1 cellular context compared by ENCODE assay signal in the genomic region with DNA sequence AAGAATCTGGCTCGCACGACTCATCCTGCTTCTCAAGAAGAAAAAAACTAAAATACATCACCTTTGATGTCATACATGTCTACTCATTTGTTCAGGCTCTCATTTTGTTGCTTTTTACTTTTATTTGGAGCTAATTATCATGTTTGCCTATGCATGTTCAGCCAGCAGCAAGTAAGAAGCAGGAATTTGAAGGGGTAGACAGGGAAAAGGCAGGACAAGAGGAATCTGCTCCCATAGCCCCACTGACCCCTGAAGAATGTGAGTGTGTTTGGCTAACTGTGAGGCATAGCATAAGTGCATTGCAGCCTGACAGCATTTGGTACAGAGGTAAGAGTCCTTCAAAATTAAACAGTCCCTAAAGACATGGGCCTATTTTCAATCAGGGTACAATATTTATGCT.
TF ChIP-seq lines count a peak whose summit lies in the region.

No MANE protein-coding gene starts in this region.

TF ChIP-seq in HepG2, 621 proteins besides CTCF, POLR2A, EP300 and RAD21 (continued from another document):
- TF ChIP-seq, protein P1, sequence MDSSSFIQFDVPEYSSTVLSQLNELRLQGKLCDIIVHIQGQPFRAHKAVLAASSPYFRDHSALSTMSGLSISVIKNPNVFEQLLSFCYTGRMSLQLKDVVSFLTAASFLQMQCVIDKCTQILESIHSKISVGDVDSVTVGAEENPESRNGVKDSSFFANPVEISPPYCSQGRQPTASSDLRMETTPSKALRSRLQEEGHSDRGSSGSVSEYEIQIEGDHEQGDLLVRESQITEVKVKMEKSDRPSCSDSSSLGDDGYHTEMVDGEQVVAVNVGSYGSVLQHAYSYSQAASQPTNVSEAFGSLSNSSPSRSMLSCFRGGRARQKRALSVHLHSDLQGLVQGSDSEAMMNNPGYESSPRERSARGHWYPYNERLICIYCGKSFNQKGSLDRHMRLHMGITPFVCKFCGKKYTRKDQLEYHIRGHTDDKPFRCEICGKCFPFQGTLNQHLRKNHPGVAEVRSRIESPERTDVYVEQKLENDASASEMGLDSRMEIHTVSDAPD (CRISPR knock-in tag; IDR thresholded peaks at IDR 0.05): no peak
- TF ChIP-seq AHR (CRISPR knock-in tag; IDR thresholded peaks at IDR 0.05) (no peak), GABPA (IDR thresholded peaks at IDR 0.05; ENCODE audit: low read depth, low read length) (no peak), GABPA (CRISPR knock-in tag; IDR thresholded peaks at IDR 0.05; ENCODE audit: low read depth) (no peak)
- TF ChIP-seq, protein P2, sequence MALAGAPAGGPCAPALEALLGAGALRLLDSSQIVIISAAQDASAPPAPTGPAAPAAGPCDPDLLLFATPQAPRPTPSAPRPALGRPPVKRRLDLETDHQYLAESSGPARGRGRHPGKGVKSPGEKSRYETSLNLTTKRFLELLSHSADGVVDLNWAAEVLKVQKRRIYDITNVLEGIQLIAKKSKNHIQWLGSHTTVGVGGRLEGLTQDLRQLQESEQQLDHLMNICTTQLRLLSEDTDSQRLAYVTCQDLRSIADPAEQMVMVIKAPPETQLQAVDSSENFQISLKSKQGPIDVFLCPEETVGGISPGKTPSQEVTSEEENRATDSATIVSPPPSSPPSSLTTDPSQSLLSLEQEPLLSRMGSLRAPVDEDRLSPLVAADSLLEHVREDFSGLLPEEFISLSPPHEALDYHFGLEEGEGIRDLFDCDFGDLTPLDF (CRISPR knock-in tag; IDR thresholded peaks at IDR 0.05): no peak
- TF ChIP-seq, protein P3, sequence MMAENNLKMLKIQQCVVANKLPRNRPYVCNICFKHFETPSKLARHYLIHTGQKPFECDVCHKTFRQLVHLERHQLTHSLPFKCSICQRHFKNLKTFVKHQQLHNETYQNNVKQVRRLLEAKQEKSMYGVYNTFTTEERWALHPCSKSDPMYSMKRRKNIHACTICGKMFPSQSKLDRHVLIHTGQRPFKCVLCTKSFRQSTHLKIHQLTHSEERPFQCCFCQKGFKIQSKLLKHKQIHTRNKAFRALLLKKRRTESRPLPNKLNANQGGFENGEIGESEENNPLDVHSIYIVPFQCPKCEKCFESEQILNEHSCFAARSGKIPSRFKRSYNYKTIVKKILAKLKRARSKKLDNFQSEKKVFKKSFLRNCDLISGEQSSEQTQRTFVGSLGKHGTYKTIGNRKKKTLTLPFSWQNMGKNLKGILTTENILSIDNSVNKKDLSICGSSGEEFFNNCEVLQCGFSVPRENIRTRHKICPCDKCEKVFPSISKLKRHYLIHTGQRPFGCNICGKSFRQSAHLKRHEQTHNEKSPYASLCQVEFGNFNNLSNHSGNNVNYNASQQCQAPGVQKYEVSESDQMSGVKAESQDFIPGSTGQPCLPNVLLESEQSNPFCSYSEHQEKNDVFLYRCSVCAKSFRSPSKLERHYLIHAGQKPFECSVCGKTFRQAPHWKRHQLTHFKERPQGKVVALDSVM (CRISPR knock-in tag; IDR thresholded peaks at IDR 0.05): no peak
